In the genomic region with DNA sequence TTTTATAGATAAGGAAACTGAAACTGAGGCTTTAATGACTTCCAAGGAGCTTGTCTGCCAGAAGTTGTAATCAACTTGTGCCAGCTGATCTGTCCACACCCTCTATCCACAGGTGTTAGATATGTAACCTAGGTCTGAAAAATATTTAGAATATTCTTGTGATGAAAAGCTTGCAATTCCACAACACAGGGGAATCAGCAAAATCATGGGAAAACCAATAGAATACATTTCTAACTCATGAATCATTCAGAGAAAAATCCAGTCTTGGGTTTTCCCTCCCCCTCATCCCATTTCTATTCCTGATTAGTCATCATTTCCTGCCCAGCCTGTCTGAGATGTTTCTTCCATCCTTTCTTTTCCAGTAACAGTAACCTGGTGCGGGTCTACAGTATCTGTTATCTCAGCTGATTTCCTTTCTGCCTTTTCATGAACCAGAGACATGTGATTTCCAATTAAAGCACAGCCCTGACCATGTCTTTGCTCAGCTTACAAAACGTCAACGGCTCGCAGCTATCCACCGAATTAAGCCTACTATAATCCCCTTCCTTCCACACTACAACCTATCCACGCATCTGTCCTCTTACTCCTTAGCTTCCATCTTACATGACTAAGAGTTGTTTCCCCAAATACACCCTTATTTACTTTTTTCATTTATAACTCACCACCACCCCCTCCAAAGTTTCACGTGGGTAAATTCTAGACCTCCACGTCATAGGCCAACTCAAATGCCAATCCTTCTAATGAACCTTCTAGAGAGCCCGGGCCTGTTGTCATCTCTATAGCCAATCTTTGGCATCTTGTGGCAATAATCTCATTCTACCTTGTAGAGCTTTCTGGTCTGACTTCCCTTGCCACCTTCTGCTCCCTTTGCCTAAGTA, we compare ENCODE assay signal across 8 cellular contexts. TPM values are rescaled to one million over a fixed set of nuclear protein-coding genes. Genes with fewer than 3 reads are reported as not detected.
DNase-seq lines count a peak whose midpoint lies in the region; ATAC-seq, FAIRE-seq and TF ChIP-seq lines count a peak whose summit lies in the region.

No MANE protein-coding gene starts in this region.

- CTCF ChIA-PET in Panc1 (lab: Charles Lee): interaction anchor here (0.6 kb wide), 1 partner anchor 16 kb away, joined by 3 read pairs; no protein-coding TSS in a partner anchor

- peaks cover 37% of the 10 kb centered on the region for H3K4me1 ChIP-seq in ACC112 (ENCODE audit: control insufficient read depth, insufficient read depth, low read length, unreplicated experiment)
- peaks cover 29% of the 10 kb centered on the region for H3K4me1 ChIP-seq in Panc1 (ENCODE audit: control insufficient read depth, insufficient read depth, low read length)

- POLR2A ChIA-PET in Panc1 (lab: Charles Lee): interaction anchor here (0.6 kb wide), 1 partner anchor 11 kb away, joined by 3 read pairs; no protein-coding TSS in a partner anchor

- no peaks in the 10 kb centered on the region for H3K27me3 Mint-ChIP-seq in stimulated activated naive CD8-positive, alpha-beta T cell treated with anti-CD3 and anti-CD28 coated beads, Interleukin-15, amount 100 ng/mL, for 72 hours

- no peaks in the 10 kb centered on the region for H3K9me3 Mint-ChIP-seq in stimulated activated naive CD8-positive, alpha-beta T cell treated with anti-CD3 and anti-CD28 coated beads, Interleukin-15, amount 100 ng/mL, for 72 hours

- TSS peak; percentile 98 for BruUV-seq in Panc1 (replicated peaks; lab: Mats Ljungman, UMichigan)

- DNase-seq in GM06990 (ENCODE audit: extremely low read depth, insufficient read length): no peak
- peak; percentile 83 for DNase-seq in Panc1 (ENCODE audit: low read depth, low spot score)
- DNase-seq in bronchial epithelial cell (ENCODE audit: low read depth): peak; percentile 98
- peak; percentile 98 for DNase-seq in kidney glomerular epithelial cell (lab: John Stamatoyannopoulos, UW)
- peak in 1 of 2 donors; percentile 9 for DNase-seq in stimulated activated naive CD8-positive, alpha-beta T cell treated with anti-CD3 and anti-CD28 coated beads, Interleukin-15, amount 100 ng/mL, for 72 hours
- no peak for DNase-seq in effector CD8-positive, alpha-beta T cell (lab: John Stamatoyannopoulos, UW)

- peak overlapping the region; percentile 72 to 80 for H3K4me3 Mint-ChIP-seq in stimulated activated naive CD8-positive, alpha-beta T cell treated with anti-CD3 and anti-CD28 coated beads, Interleukin-15, amount 100 ng/mL, for 72 hours

- H3K4me3 ChIP-seq in ACC112 (ENCODE audit: low read depth, low read length) (peak overlapping the region; percentile 98), GM06990 (replicated peaks; ENCODE audit: low read depth, low read length) (peak overlapping the region; percentile 82), Panc1 (ENCODE audit: low read depth in 2 of 2, low read length in 2 of 2) (peak overlapping the region; percentile 72 to 91), bronchial epithelial cell (ENCODE audit: low read depth, low read length) (peak overlapping the region; percentile 75)

- peak overlapping the region; percentile 100 for H3K27ac ChIP-seq in ACC112 (ENCODE audit: low read depth, low read length)
- peak overlapping the region; percentile 91 for H3K27ac ChIP-seq in Panc1 (ENCODE audit: low read length)

- no peaks in the 10 kb centered on the region for H3K9me3 ChIP-seq in Panc1 (ENCODE audit: control insufficient read depth, insufficient read depth, low read depth, low read length)

- ATAC-seq in HG02885 (IDR thresholded peaks at IDR 0.05; ENCODE audit: poor library complexity, unreplicated experiment): peak; percentile 6
- peak; percentile 53 for ATAC-seq in Panc1
- peak; percentile 51 for ATAC-seq in stimulated activated naive CD8-positive, alpha-beta T cell treated with anti-CD3 and anti-CD28 coated beads, Interleukin-15, amount 100 ng/mL, for 72 hours

- H2AFZ ChIP-seq in ACC112 (ENCODE audit: low read length, unreplicated experiment): peak overlapping the region; percentile 28

- intact Hi-C loops in Panc1 (cut with micrococcal nuclease; ENCODE audit: unreplicated experiment): no loop called here

- peaks cover 3% of the 10 kb centered on the region; the same call in 1 of the 2 replicates for H3K36me3 ChIP-seq in ACC112 (ENCODE audit: insufficient read depth, low read length)
- H3K36me3 ChIP-seq in GM06990 (ENCODE audit: control insufficient read depth, insufficient read depth, low read length): no peaks in the 10 kb centered on the region
- H3K36me3 ChIP-seq in Panc1 (ENCODE audit: control insufficient read depth, insufficient read depth, low read length): no peaks in the 10 kb centered on the region; the same call in none of the 2 replicates
- peaks cover under 1% of the 10 kb centered on the region for H3K36me3 ChIP-seq in bronchial epithelial cell (ENCODE audit: control insufficient read depth, insufficient read depth, low read length)

- in situ Hi-C loops in Panc1 (cut with HindIII; ENCODE audit: low pct_unique_long_range_greater_than_20kb, low sequenced_read_pairs): no loop called here

- TF ChIP-seq CTCF in GM06990 (IDR thresholded peaks at IDR 0.05; ENCODE audit: insufficient read depth, low read length, poor library complexity, severe bottlenecking) (no peak), Panc1 (IDR thresholded peaks at IDR 0.05) (no peak), bronchial epithelial cell (IDR thresholded peaks at IDR 0.05; ENCODE audit: insufficient read depth, low read length, severe bottlenecking) (no peak)

- H3K27me3 ChIP-seq in ACC112 (ENCODE audit: insufficient read depth, low read length) (no peaks in the 10 kb centered on the region), GM06990 (replicated peaks; ENCODE audit: control insufficient read depth, insufficient read depth, low read length) (no peaks in the 10 kb centered on the region), Panc1 (ENCODE audit: control insufficient read depth, insufficient read depth, low read length) (no peaks in the 10 kb centered on the region), bronchial epithelial cell (ENCODE audit: control insufficient read depth, insufficient read depth, low read length) (no peaks in the 10 kb centered on the region)

- H3K79me2 ChIP-seq in ACC112 (ENCODE audit: control insufficient read depth, insufficient read depth, low read length, unreplicated experiment): peaks cover 40% of the 10 kb centered on the region

- no peak for FAIRE-seq in bronchial epithelial cell (lab: Jason Lieb, UNC)

- peaks cover 36% of the 10 kb centered on the region for H3K4me1 Mint-ChIP-seq in stimulated activated naive CD8-positive, alpha-beta T cell treated with anti-CD3 and anti-CD28 coated beads, Interleukin-15, amount 100 ng/mL, for 72 hours

- peak overlapping the region; percentile 99 to 100 for H3K27ac Mint-ChIP-seq in stimulated activated naive CD8-positive, alpha-beta T cell treated with anti-CD3 and anti-CD28 coated beads, Interleukin-15, amount 100 ng/mL, for 72 hours

RNA-seq across cellular contexts. Expression of a gene that starts 1.0 kb away (rescaled TPM):
- 17.1 TPM for total RNA-seq in Panc1 (2021; ENCODE audit: unreplicated experiment)
- polyA plus RNA-seq in Panc1 (2012; ENCODE audit: insufficient read length): 6.5 TPM
- total RNA-seq in bronchial epithelial cell: 8.4 and 12.0 TPM in 2 replicates

Comparison
In these comparisons a context has a peak if more than half of its experiments do, and no peak if none do; other contexts are left out.
1. DNase-seq: peak in Panc1 (single experiment), bronchial epithelial cell (single experiment) and kidney glomerular epithelial cell (single experiment); none in GM06990 (single experiment) and effector CD8-positive, alpha-beta T cell (single experiment).
2. Peak in every context shown above with its lines, with median percentiles within 50 percentile points of each other: H3K4me3 ChIP-seq and ATAC-seq.